ENCODE assay signal across 3 cellular contexts in the genomic region with DNA sequence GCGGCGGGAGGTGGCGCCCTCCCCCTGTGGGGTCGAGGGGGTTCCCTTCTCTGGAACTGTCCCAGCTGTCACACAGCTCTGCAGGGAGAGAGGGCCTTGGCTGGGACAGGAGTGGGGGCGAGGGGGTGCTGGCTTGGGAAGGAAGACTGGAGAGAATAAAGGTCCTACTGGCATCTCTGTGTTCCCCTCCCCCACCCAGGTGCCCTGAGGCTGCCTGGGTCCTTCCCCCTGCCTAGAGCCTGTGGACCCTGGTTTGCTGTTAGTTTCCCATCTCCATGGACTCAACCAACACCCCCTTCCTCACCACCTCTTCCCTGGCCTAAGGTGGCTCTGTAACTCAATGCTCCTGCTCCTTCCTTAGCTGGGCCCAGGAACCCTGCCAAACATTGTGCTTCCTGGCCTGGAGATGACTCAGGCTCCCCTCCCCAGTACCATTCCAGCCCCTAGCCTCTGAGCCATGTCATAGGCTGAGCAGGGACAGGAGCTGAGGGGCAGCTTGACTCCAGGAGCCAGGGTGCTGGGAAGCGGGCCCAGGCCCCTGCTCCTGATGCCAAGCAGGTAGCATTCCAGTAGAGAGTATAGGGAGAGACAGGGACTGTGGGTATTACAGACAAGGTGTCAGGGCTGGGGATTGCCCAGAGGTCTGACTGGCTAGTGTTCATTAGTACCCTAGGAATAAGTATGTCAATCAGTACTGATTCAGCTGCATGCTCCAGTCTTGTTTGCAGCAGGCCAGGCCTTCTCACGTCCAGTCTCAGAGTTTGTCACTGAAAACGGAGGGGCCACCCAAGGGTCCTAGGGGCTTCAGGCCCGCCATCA.
TF ChIP-seq lines count a peak whose summit lies in the region.

No MANE protein-coding gene starts in this region.

TF ChIP-seq in A549, 52 proteins besides CTCF, POLR2A, EP300 and RAD21:
- TF ChIP-seq FOSL2 (IDR thresholded peaks at IDR 0.05) (no peak), FOSL2 (CRISPR knock-in tag; IDR thresholded peaks at IDR 0.05) (no peak), KDM1A (IDR thresholded peaks at IDR 0.05; ENCODE audit: low read depth) (no peak), FOSB (CRISPR knock-in tag; IDR thresholded peaks at IDR 0.05) (no peak), HOXB5 (CRISPR knock-in tag; IDR thresholded peaks at IDR 0.05) (no peak), NR3C1 (IDR thresholded peaks at IDR 0.05) (no peak), POLR2AphosphoS2 (conservative IDR thresholded peaks at IDR 0.05; ENCODE audit: low read length) (no peak), CHD2 (IDR thresholded peaks at IDR 0.05; ENCODE audit: low read length, partially characterized antibody) (no peak), USF2 (IDR thresholded peaks at IDR 0.05) (no peak), ESRRA (IDR thresholded peaks at IDR 0.05; ENCODE audit: borderline replicate concordance, low read length) (no peak), CHD4 (IDR thresholded peaks at IDR 0.05; ENCODE audit: borderline replicate concordance) (no peak), EHF (CRISPR knock-in tag; IDR thresholded peaks at IDR 0.05) (no peak), SREBF2 (IDR thresholded peaks at IDR 0.05) (no peak)

TF ChIP-seq in IMR-90, 13 proteins besides CTCF, POLR2A, EP300 and RAD21:
- TF ChIP-seq MAZ (IDR thresholded peaks at IDR 0.05; ENCODE audit: borderline replicate concordance, low read depth, low read length) (peak; percentile 32; the same call in 1 of the 2 replicates), MXI1 (IDR thresholded peaks at IDR 0.05; ENCODE audit: borderline replicate concordance, low read depth, low read length) (no peak), NFE2L2 (IDR thresholded peaks at IDR 0.05; ENCODE audit: low read depth, low read length) (no peak), ELK1 (IDR thresholded peaks at IDR 0.05; ENCODE audit: borderline replicate concordance, low read depth, low read length) (no peak)

TF ChIP-seq in endothelial cell of umbilical vein, 7 proteins besides CTCF, POLR2A, EP300 and RAD21:
- TF ChIP-seq POLR2AphosphoS5 (IDR thresholded peaks at IDR 0.05; ENCODE audit: insufficient read depth, low read depth, low read length) (no peak), EZH2 (IDR thresholded peaks at IDR 0.05; ENCODE audit: borderline replicate concordance, low read depth, low read length, severe bottlenecking) (no peak), JUN (IDR thresholded peaks at IDR 0.05; ENCODE audit: borderline replicate concordance, insufficient read depth, insufficient read length, low read depth) (peak; percentile 6), MYC (IDR thresholded peaks at IDR 0.05; ENCODE audit: low read depth, low read length) (no peak), FOS (IDR thresholded peaks at IDR 0.05; ENCODE audit: borderline replicate concordance, insufficient read depth, low read length) (no peak), GATA2 (IDR thresholded peaks at IDR 0.05; ENCODE audit: insufficient read depth, insufficient read length, low read depth, low read length) (no peak), MAX (IDR thresholded peaks at IDR 0.05; ENCODE audit: insufficient read depth, insufficient read length) (no peak)
